Comparison of ENCODE assay signal across 1 cellular context in the genomic region with DNA sequence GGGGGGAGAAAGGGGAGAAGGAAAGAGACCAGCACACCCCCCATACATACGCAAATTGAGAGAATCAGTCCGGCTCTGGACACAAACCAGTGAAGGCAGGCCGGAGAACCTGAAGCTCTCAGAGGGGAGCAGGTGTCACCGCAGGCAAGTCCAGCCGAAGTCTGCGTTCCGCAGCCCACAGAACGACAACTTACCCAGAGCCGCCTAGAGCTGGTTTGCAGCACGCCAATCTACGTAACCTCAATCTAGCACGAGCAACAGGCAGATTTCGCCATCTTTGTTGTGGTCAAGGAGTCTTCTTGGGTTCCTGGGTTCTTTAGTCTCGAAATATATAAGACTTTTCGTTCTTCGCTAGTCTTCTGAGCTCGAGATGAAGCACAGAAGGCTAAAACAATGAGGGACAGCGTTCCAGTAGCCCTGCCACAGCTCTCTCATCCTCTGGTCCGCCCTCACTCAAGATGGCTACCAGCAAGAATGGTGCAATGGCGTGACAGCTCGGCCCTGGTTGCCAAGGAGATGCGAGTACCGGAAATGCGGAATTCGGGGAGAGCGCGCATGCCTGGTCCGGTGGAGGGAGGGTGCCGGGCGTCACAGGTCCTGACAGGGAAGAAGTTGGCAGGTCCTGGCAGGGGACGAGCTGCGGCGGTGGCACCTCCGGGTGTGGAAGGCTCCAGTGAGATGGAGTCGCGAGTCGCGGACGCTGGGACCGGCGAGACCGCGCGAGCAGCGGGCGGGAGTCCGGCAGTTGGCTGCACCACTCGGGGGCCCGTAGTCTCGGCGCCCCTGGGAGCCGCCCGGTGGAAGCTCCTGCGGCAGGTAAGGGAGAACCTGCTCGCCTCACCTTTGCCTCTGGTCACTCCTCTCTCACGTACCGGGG.
A peak's percentile ranks its signal among the peaks of the same experiment; 100 is the strongest.
TF ChIP-seq lines count a peak whose summit lies in the region.

CAMKMT (plus strand) TSS at position 618 of the 877 bp plus-strand sequence.
PREPL (minus strand) TSS at position 165 of the 877 bp plus-strand sequence. CDS start 15,152 bp downstream, outside the sequence.

TF ChIP-seq in GM12878, 131 proteins besides CTCF, POLR2A, EP300 and RAD21 (continued from another document and continues in another):
- TF ChIP-seq, protein P1, sequence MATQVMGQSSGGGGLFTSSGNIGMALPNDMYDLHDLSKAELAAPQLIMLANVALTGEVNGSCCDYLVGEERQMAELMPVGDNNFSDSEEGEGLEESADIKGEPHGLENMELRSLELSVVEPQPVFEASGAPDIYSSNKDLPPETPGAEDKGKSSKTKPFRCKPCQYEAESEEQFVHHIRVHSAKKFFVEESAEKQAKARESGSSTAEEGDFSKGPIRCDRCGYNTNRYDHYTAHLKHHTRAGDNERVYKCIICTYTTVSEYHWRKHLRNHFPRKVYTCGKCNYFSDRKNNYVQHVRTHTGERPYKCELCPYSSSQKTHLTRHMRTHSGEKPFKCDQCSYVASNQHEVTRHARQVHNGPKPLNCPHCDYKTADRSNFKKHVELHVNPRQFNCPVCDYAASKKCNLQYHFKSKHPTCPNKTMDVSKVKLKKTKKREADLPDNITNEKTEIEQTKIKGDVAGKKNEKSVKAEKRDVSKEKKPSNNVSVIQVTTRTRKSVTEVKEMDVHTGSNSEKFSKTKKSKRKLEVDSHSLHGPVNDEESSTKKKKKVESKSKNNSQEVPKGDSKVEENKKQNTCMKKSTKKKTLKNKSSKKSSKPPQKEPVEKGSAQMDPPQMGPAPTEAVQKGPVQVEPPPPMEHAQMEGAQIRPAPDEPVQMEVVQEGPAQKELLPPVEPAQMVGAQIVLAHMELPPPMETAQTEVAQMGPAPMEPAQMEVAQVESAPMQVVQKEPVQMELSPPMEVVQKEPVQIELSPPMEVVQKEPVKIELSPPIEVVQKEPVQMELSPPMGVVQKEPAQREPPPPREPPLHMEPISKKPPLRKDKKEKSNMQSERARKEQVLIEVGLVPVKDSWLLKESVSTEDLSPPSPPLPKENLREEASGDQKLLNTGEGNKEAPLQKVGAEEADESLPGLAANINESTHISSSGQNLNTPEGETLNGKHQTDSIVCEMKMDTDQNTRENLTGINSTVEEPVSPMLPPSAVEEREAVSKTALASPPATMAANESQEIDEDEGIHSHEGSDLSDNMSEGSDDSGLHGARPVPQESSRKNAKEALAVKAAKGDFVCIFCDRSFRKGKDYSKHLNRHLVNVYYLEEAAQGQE (IDR thresholded peaks at IDR 0.05; ENCODE audit: low read depth, low read length): no peak
- TF ChIP-seq HCFC1 (IDR thresholded peaks at IDR 0.05; ENCODE audit: low read length) (peak; percentile 76), E2F8 (IDR thresholded peaks at IDR 0.05; ENCODE audit: low read depth, partially characterized antibody) (no peak), PKNOX1 (IDR thresholded peaks at IDR 0.05) (peak; percentile 90), ZNF384 (IDR thresholded peaks at IDR 0.05; ENCODE audit: borderline replicate concordance, low read depth, low read length) (no peak), IKZF2 (IDR thresholded peaks at IDR 0.05) (no peak), RAD51 (IDR thresholded peaks at IDR 0.05) (peak; percentile 86), STAT1 (conservative IDR thresholded peaks at IDR 0.05) (peak; percentile 53; the same call in 1 of the 2 replicates), GABPA (IDR thresholded peaks at IDR 0.05; ENCODE audit: low read depth) (no peak), RUNX3 (IDR thresholded peaks at IDR 0.05; ENCODE audit: low read length) (peak; percentile 93), ZNF622 (IDR thresholded peaks at IDR 0.05) (no peak), SMARCA5 (IDR thresholded peaks at IDR 0.05) (no peak), BHLHE40 (IDR thresholded peaks at IDR 0.05; ENCODE audit: borderline replicate concordance in 1 of 2, low read depth in 2 of 2, low read length in 1 of 2) (peak; percentile 87 to 93), SMAD5 (IDR thresholded peaks at IDR 0.05; ENCODE audit: low read depth) (no peak), LARP7 (IDR thresholded peaks at IDR 0.05) (peak; percentile 88), CHD2 (IDR thresholded peaks at IDR 0.05; ENCODE audit: borderline replicate concordance, low read depth, low read length) (no peak; the same call in none of the 2 replicates), TARDBP (IDR thresholded peaks at IDR 0.05; ENCODE audit: borderline replicate concordance) (peak; percentile 69; the same call in 1 of the 2 replicates), NR2C2 (IDR thresholded peaks at IDR 0.05; ENCODE audit: borderline replicate concordance, control insufficient read depth, insufficient read length, low read depth) (no peak), PAX5 (IDR thresholded peaks at IDR 0.05; ENCODE audit: borderline replicate concordance, low read depth, low read length) (peak; percentile 9; the same call in 1 of the 2 replicates), GATAD2B (conservative IDR thresholded peaks at IDR 0.05; ENCODE audit: low read depth) (peak; percentile 63; the same call in 1 of the 2 replicates), USF2 (IDR thresholded peaks at IDR 0.05; ENCODE audit: borderline replicate concordance, low read depth, low read length) (no peak), BMI1 (IDR thresholded peaks at IDR 0.05; ENCODE audit: borderline replicate concordance) (peak; percentile 97), CEBPB (IDR thresholded peaks at IDR 0.05; ENCODE audit: borderline replicate concordance in 1 of 2, low read depth in 2 of 2, low read length in 2 of 2) (peak in 1 of 2 experiments; percentile 65; a peak in 1 of 4 replicates), RFX5 (IDR thresholded peaks at IDR 0.05; ENCODE audit: low read depth, low read length) (peak; percentile 46; the same call in 1 of the 2 replicates), SUPT20H (IDR thresholded peaks at IDR 0.05; ENCODE audit: borderline replicate concordance, control insufficient read depth, low read depth, low read length) (no peak), NR2F1 (conservative IDR thresholded peaks at IDR 0.05) (peak; percentile 70; the same call in 1 of the 2 replicates), SREBF1 (IDR thresholded peaks at IDR 0.05; ENCODE audit: low read length) (peak; percentile 41; the same call in 1 of the 2 replicates), MTA2 (IDR thresholded peaks at IDR 0.05; ENCODE audit: low read depth) (no peak; the same call in 1 of the 2 replicates), EZH2 (IDR thresholded peaks at IDR 0.05; ENCODE audit: borderline replicate concordance, control insufficient read depth, low read depth, low read length) (no peak), IRF4 (IDR thresholded peaks at IDR 0.05; ENCODE audit: low read depth, low read length) (no peak), TCF12 (IDR thresholded peaks at IDR 0.05; ENCODE audit: low read depth, low read length) (peak; percentile 75; the same call in 1 of the 2 replicates), SIX5 (IDR thresholded peaks at IDR 0.05; ENCODE audit: low read depth, low read length, severe bottlenecking) (peak; percentile 65), ZSCAN29 (IDR thresholded peaks at IDR 0.05) (no peak), JUNB (IDR thresholded peaks at IDR 0.05) (no peak), CBFB (IDR thresholded peaks at IDR 0.05; ENCODE audit: low read depth) (peak; percentile 64), BRCA1 (IDR thresholded peaks at IDR 0.05; ENCODE audit: low read depth, low read length) (no peak), DPF2 (IDR thresholded peaks at IDR 0.05) (peak; percentile 56; the same call in 1 of the 2 replicates), ETV6 (conservative IDR thresholded peaks at IDR 0.05 in 1 of 2, IDR thresholded peaks at IDR 0.05 in 1 of 2; ENCODE audit: borderline replicate concordance in 1 of 2, low read depth in 1 of 2) (no peak), NFYA (IDR thresholded peaks at IDR 0.05; ENCODE audit: borderline replicate concordance, low read depth, low read length) (no peak), MYC (IDR thresholded peaks at IDR 0.05; ENCODE audit: insufficient read depth, insufficient read length, insufficient replicate concordance, low read length, severe bottlenecking) (peak; percentile 50)
- TF ChIP-seq, protein P2, sequence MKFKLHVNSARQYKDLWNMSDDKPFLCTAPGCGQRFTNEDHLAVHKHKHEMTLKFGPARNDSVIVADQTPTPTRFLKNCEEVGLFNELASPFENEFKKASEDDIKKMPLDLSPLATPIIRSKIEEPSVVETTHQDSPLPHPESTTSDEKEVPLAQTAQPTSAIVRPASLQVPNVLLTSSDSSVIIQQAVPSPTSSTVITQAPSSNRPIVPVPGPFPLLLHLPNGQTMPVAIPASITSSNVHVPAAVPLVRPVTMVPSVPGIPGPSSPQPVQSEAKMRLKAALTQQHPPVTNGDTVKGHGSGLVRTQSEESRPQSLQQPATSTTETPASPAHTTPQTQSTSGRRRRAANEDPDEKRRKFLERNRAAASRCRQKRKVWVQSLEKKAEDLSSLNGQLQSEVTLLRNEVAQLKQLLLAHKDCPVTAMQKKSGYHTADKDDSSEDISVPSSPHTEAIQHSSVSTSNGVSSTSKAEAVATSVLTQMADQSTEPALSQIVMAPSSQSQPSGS (IDR thresholded peaks at IDR 0.05; ENCODE audit: low read length): no peak
- TF ChIP-seq, protein P3, sequence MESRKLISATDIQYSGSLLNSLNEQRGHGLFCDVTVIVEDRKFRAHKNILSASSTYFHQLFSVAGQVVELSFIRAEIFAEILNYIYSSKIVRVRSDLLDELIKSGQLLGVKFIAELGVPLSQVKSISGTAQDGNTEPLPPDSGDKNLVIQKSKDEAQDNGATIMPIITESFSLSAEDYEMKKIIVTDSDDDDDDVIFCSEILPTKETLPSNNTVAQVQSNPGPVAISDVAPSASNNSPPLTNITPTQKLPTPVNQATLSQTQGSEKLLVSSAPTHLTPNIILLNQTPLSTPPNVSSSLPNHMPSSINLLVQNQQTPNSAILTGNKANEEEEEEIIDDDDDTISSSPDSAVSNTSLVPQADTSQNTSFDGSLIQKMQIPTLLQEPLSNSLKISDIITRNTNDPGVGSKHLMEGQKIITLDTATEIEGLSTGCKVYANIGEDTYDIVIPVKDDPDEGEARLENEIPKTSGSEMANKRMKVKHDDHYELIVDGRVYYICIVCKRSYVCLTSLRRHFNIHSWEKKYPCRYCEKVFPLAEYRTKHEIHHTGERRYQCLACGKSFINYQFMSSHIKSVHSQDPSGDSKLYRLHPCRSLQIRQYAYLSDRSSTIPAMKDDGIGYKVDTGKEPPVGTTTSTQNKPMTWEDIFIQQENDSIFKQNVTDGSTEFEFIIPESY (IDR thresholded peaks at IDR 0.05): no peak
- TF ChIP-seq, protein P4, sequence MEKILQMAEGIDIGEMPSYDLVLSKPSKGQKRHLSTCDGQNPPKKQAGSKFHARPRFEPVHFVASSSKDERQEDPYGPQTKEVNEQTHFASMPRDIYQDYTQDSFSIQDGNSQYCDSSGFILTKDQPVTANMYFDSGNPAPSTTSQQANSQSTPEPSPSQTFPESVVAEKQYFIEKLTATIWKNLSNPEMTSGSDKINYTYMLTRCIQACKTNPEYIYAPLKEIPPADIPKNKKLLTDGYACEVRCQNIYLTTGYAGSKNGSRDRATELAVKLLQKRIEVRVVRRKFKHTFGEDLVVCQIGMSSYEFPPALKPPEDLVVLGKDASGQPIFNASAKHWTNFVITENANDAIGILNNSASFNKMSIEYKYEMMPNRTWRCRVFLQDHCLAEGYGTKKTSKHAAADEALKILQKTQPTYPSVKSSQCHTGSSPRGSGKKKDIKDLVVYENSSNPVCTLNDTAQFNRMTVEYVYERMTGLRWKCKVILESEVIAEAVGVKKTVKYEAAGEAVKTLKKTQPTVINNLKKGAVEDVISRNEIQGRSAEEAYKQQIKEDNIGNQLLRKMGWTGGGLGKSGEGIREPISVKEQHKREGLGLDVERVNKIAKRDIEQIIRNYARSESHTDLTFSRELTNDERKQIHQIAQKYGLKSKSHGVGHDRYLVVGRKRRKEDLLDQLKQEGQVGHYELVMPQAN (conservative IDR thresholded peaks at IDR 0.05): peak; percentile 64
